16 cellular contexts compared by ENCODE assay signal in genomic region chr18:58401191-58401590, GRCh38.
DNase-seq lines count a peak whose midpoint lies in the region; ATAC-seq and TF ChIP-seq lines count a peak whose summit lies in the region.
"Had no signal": no experiment of that assay in that cellular context is flagged by ENCODE, and none has a peak within 500 bp of the region (broad histone marks: within the 10 kb centered on the region; RNA-seq: fewer than 3 reads in every experiment).

No MANE protein-coding gene starts in this region.

- ATAC-seq in T-helper 17 cell, result no peak
- no peak for ATAC-seq in GM19397 (IDR thresholded peaks at IDR 0.05; ENCODE audit: unreplicated experiment)

- POLR2A ChIA-PET in RWPE1 (lab: Yijun Ruan, JAX; ENCODE audit: low non-redundant PET), result no interaction called here

- H3K27ac ChIP-seq in liver (ENCODE audit: low read depth in 1 of 2, low read length in 2 of 2) (peak overlapping the region; percentile 15 to 67), RWPE1 (no peak overlapping the region)
- H3K27ac ChIP-seq: GM23248 had no signal

- peak overlapping the region; percentile 4 for H3K27ac Mint-ChIP-seq in activated naive CD4-positive, alpha-beta T cell treated with anti-CD3 and anti-CD28 coated beads, Interleukin-2, amount 50 U/mL, for 24 hours
- H3K27ac Mint-ChIP-seq in T-helper 17 cell (peak overlapping the region; percentile 16), type B pancreatic cell (no peak overlapping the region)

- no peak overlapping the region for H3K4me3 Mint-ChIP-seq in activated naive CD4-positive, alpha-beta T cell treated with anti-CD3 and anti-CD28 coated beads, Interleukin-2, amount 50 U/mL, for 24 hours
- H3K4me3 Mint-ChIP-seq in T-helper 17 cell (no peak overlapping the region), type B pancreatic cell (no peak overlapping the region)

- H3K36me3 Mint-ChIP-seq in activated naive CD4-positive, alpha-beta T cell treated with anti-CD3 and anti-CD28 coated beads, Interleukin-2, amount 50 U/mL, for 24 hours, result no peaks in the 10 kb centered on the region
- no peaks in the 10 kb centered on the region for H3K36me3 Mint-ChIP-seq in T-helper 17 cell (ENCODE audit: low read depth)
- peaks cover 25% of the 10 kb centered on the region for H3K36me3 Mint-ChIP-seq in type B pancreatic cell

- H3K9me3 Mint-ChIP-seq in activated naive CD4-positive, alpha-beta T cell treated with anti-CD3 and anti-CD28 coated beads, Interleukin-2, amount 50 U/mL, for 24 hours, result no peaks in the 10 kb centered on the region
- H3K9me3 Mint-ChIP-seq in type B pancreatic cell, result no peaks in the 10 kb centered on the region

- TF ChIP-seq CTCF in liver (IDR thresholded peaks at IDR 0.05; ENCODE audit: low read depth, low read length, missing input control) (no peak), type B pancreatic cell (conservative IDR thresholded peaks at IDR 0.05) (no peak), RWPE1 (conservative IDR thresholded peaks at IDR 0.05; ENCODE audit: low read depth) (no peak)

- H3K27me3 Mint-ChIP-seq in activated naive CD4-positive, alpha-beta T cell treated with anti-CD3 and anti-CD28 coated beads, Interleukin-2, amount 50 U/mL, for 24 hours, result no peaks in the 10 kb centered on the region
- peaks cover 4% of the 10 kb centered on the region for H3K27me3 Mint-ChIP-seq in T-helper 17 cell
- no peaks in the 10 kb centered on the region for H3K27me3 Mint-ChIP-seq in type B pancreatic cell

- H3K27me3 ChIP-seq in liver (ENCODE audit: control insufficient read depth in 4 of 4, insufficient read depth in 4 of 4, low read length in 3 of 4), result no peaks in the 10 kb centered on the region

- H3K4me3 ChIP-seq in liver (ENCODE audit: low read depth in 1 of 3, low read length in 3 of 3), result no peak overlapping the region
- H3K4me3 ChIP-seq: HAP-1 had no signal

- CTCF ChIA-PET in RWPE1 (lab: Yijun Ruan, JAX), result no interaction called here

- DNase-seq in activated naive CD4-positive, alpha-beta T cell treated with anti-CD3 and anti-CD28 coated beads, Interleukin-2, amount 50 U/mL, for 16 hours, result no peak
- DNase-seq in T-helper 17 cell (no peak), type B pancreatic cell (ENCODE audit: extremely low spot score, unreplicated experiment) (no peak), RWPE1 (ENCODE audit: low spot score) (no peak)
- DNase-seq: Caco-2, GDM1, KG1, NCI-H2107, NCI-H510A, NCI-H748 treated with DMSO at 0.1 percent for 48 hours, SHP77 treated with DMSO at 0.1 percent for 48 hours had no signal

- 94% methylated on average over 2 of the region's 2 CpGs for WGBS in liver

- peaks cover 22% of the 10 kb centered on the region for H3K4me1 Mint-ChIP-seq in activated naive CD4-positive, alpha-beta T cell treated with anti-CD3 and anti-CD28 coated beads, Interleukin-2, amount 50 U/mL, for 24 hours
- H3K4me1 Mint-ChIP-seq in T-helper 17 cell (peaks cover 13% of the 10 kb centered on the region), type B pancreatic cell (ENCODE audit: unreplicated experiment) (peaks cover 39% of the 10 kb centered on the region)

- peak overlapping the region in 1 of 2 donors; percentile 71 for H3K9ac ChIP-seq in liver (ENCODE audit: low read depth in 1 of 2, low read length in 2 of 2)

- no peaks in the 10 kb centered on the region for H3K9me3 ChIP-seq in T-helper 17 cell (ENCODE audit: control insufficient read depth, low read length, poor library complexity, severe bottlenecking)
- H3K9me3 ChIP-seq in liver (ENCODE audit: control insufficient read depth in 4 of 4, low read length in 3 of 4), result no peaks in the 10 kb centered on the region
- H3K9me3 ChIP-seq: Caco-2, HAP-1 had no signal

- peaks cover 7 to 72% (median 56%) of the 10 kb centered on the region in 4 donors for H3K4me1 ChIP-seq in liver (ENCODE audit: control insufficient read depth in 4 of 4, insufficient read depth in 4 of 4, low read length in 3 of 4)
- H3K4me1 ChIP-seq: Caco-2, HAP-1 had no signal

- TF ChIP-seq RAD21 in liver (IDR thresholded peaks at IDR 0.05), result no peak

- H3K36me3 ChIP-seq in liver (ENCODE audit: control insufficient read depth in 4 of 4, insufficient read depth in 3 of 4, low read depth in 1 of 4, low read length in 3 of 4), result no peaks in the 10 kb centered on the region
- H3K36me3 ChIP-seq: HAP-1 had no signal

TF ChIP-seq in liver, 16 proteins besides CTCF, POLR2A, EP300 and RAD21:
- TF ChIP-seq NR2F2 (IDR thresholded peaks at IDR 0.05) (no peak), ATF3 (IDR thresholded peaks at IDR 0.05) (no peak), RXRA (IDR thresholded peaks at IDR 0.05) (no peak), YY1 (IDR thresholded peaks at IDR 0.05) (no peak), HNF4A (conservative IDR thresholded peaks at IDR 0.05) (no peak), FOXA1 (IDR thresholded peaks at IDR 0.05) (no peak), TAF1 (conservative IDR thresholded peaks at IDR 0.05) (no peak), HNF4G (IDR thresholded peaks at IDR 0.05) (no peak), FOXA2 (IDR thresholded peaks at IDR 0.05) (no peak), GABPA (IDR thresholded peaks at IDR 0.05 in 1 of 2, conservative IDR thresholded peaks at IDR 0.05 in 1 of 2) (no peak)
- TF ChIP-seq, protein P1, sequence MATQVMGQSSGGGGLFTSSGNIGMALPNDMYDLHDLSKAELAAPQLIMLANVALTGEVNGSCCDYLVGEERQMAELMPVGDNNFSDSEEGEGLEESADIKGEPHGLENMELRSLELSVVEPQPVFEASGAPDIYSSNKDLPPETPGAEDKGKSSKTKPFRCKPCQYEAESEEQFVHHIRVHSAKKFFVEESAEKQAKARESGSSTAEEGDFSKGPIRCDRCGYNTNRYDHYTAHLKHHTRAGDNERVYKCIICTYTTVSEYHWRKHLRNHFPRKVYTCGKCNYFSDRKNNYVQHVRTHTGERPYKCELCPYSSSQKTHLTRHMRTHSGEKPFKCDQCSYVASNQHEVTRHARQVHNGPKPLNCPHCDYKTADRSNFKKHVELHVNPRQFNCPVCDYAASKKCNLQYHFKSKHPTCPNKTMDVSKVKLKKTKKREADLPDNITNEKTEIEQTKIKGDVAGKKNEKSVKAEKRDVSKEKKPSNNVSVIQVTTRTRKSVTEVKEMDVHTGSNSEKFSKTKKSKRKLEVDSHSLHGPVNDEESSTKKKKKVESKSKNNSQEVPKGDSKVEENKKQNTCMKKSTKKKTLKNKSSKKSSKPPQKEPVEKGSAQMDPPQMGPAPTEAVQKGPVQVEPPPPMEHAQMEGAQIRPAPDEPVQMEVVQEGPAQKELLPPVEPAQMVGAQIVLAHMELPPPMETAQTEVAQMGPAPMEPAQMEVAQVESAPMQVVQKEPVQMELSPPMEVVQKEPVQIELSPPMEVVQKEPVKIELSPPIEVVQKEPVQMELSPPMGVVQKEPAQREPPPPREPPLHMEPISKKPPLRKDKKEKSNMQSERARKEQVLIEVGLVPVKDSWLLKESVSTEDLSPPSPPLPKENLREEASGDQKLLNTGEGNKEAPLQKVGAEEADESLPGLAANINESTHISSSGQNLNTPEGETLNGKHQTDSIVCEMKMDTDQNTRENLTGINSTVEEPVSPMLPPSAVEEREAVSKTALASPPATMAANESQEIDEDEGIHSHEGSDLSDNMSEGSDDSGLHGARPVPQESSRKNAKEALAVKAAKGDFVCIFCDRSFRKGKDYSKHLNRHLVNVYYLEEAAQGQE (IDR thresholded peaks at IDR 0.05), result no peak
- TF ChIP-seq, protein P2, sequence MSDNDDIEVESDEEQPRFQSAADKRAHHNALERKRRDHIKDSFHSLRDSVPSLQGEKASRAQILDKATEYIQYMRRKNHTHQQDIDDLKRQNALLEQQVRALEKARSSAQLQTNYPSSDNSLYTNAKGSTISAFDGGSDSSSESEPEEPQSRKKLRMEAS (IDR thresholded peaks at IDR 0.05), result no peak
